10 cellular contexts compared by ENCODE assay signal in the genomic region with DNA sequence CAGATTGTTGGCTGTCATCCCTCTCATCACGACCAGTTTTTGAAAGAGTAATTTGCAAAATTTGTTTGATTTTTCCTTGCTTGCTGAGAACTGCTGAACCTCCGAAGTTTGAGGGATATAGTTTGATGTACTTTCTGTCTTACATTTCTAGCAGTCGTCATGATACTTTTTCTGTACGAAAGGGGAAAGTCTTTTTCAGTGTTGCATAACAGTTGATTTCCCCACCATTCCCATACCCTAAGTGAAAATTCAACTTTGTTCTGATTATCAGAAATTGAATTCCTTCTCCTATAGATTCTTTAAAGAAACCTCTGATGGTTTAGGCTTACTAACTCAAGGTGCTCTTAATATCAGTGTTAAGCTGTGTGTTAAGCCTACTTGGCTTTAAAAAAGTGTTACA. TPM values are rescaled to one million over a fixed set of nuclear protein-coding genes. Genes with fewer than 3 reads are reported as not detected.
DNase-seq lines count a peak whose midpoint lies in the region; ATAC-seq, FAIRE-seq and TF ChIP-seq lines count a peak whose summit lies in the region.
"Had no signal": no experiment of that assay in that cellular context is flagged by ENCODE, and none has a peak within 500 bp of the region (broad histone marks: within the 10 kb centered on the region; RNA-seq: fewer than 3 reads in every experiment).

No MANE protein-coding gene starts in this region.

- peak overlapping the region; percentile 82 for H3K4me2 ChIP-seq in A549

- H3K9me3 ChIP-seq in A549 (no peaks in the 10 kb centered on the region), breast epithelium (no peaks in the 10 kb centered on the region), mucosa of stomach (ENCODE audit: control insufficient read depth, low read length) (no peaks in the 10 kb centered on the region)

- POLR2A ChIA-PET in A549 (lab: Yijun Ruan, JAX): interaction anchor here (4.2 kb wide), 1 partner anchor 63 kb away, joined by 50 read pairs; no protein-coding TSS in a partner anchor

- H3K27ac ChIP-seq in A549: peak overlapping the region; percentile 97 to 98
- H3K27ac ChIP-seq in breast epithelium: no peak overlapping the region

- H3K4me3 ChIP-seq in A549: peak overlapping the region; percentile 91
- H3K4me3 ChIP-seq in HFF-Myc (replicated peaks; ENCODE audit: low read depth, low read length): peak overlapping the region; percentile 70
- peak overlapping the region; percentile 79 to 92 (median 90) for H3K4me3 ChIP-seq in breast epithelium
- H3K4me3 ChIP-seq in mucosa of stomach (ENCODE audit: low read length): peak overlapping the region; percentile 70

- WGBS in A549 (ENCODE audit: missing lambda C conversion rate): 3% methylated on average over 4 of the region's 4 CpGs

- H3K4me1 ChIP-seq in A549 (peaks cover 55% of the 10 kb centered on the region), breast epithelium (no peaks in the 10 kb centered on the region), mucosa of stomach (ENCODE audit: control insufficient read depth, insufficient read depth, low read length) (peaks cover 19% of the 10 kb centered on the region)

- TF ChIP-seq CTCF in A549 (IDR thresholded peaks at IDR 0.05) (no peak), HFF-Myc (IDR thresholded peaks at IDR 0.05; ENCODE audit: low read depth, low read length, missing control alignments) (no peak), breast epithelium (IDR thresholded peaks at IDR 0.05) (no peak)

- no peak for TF ChIP-seq EP300 in A549 (IDR thresholded peaks at IDR 0.05)

- CTCF ChIA-PET in A549 (lab: Yijun Ruan, JAX): interaction anchor here (0.9 to 6.2 kb wide), 5 partner anchors 9 to 186 kb away, joined by 3 to 80 read pairs (median 6); no protein-coding TSS in a partner anchor

- H3K36me3 ChIP-seq in breast epithelium (no peaks in the 10 kb centered on the region), mucosa of stomach (ENCODE audit: control insufficient read depth, insufficient read depth, low read length) (no peaks in the 10 kb centered on the region)

- H3K27me3 ChIP-seq in breast epithelium (no peaks in the 10 kb centered on the region), mucosa of stomach (ENCODE audit: control insufficient read depth, insufficient read depth, low read length) (no peaks in the 10 kb centered on the region)

- no peak for TF ChIP-seq RAD21 in A549 (conservative IDR thresholded peaks at IDR 0.05 in 1 of 2, IDR thresholded peaks at IDR 0.05 in 1 of 2)

- ATAC-seq in A549: no peak
- ATAC-seq in HG02852 (IDR thresholded peaks at IDR 0.05; ENCODE audit: unreplicated experiment): no peak

- intact Hi-C loops in breast epithelium (cut with DNase I; ENCODE audit: low total_unique reads): loop anchor here (5.0 kb wide), 1 partner anchor 719 kb away; no protein-coding TSS in a partner anchor

- no peak overlapping the region for H3K9ac ChIP-seq in mucosa of stomach (ENCODE audit: low read length)

- DNase-seq in A549 (ENCODE audit: low read depth in 1 of 2, low spot score in 1 of 2): no peak
- DNase-seq in HFF-Myc (ENCODE audit: extremely low read depth, low read depth): no peak
- DNase-seq in breast epithelium (ENCODE audit: low spot score in 2 of 2): no peak
- DNase-seq in NCI-H1105 (lab: John Stamatoyannopoulos, UW): no peak
- no peak for DNase-seq in NCI-H748 (lab: John Stamatoyannopoulos, UW; ENCODE audit: unreplicated experiment)
- no peak for DNase-seq in activated gamma-delta T cell treated with Interleukin-2 at 50 U/mL for 16 hours
- DNase-seq: NCI-H446, posterior cingulate gyrus had no signal

- TF ChIP-seq POLR2A in A549 (IDR thresholded peaks at IDR 0.05; ENCODE audit: low read length) (no peak), breast epithelium (IDR thresholded peaks at IDR 0.05) (no peak)

- no peak for FAIRE-seq in A549 (lab: Jason Lieb, UNC)

TF ChIP-seq in A549, 52 proteins besides CTCF, POLR2A, EP300 and RAD21:
- peak; percentile 52 to 76; a peak in 3 of 4 replicates for TF ChIP-seq CEBPB (IDR thresholded peaks at IDR 0.05)
- TF ChIP-seq MAFK (IDR thresholded peaks at IDR 0.05; ENCODE audit: partially characterized antibody): peak; percentile 1
- no peak for TF ChIP-seq HOXB13 (CRISPR knock-in tag; IDR thresholded peaks at IDR 0.05; ENCODE audit: low read depth)
TF ChIP-seq in A549: peak in this region for 2.

RNA-seq across cellular contexts. Expression of gene PDE8A, which starts 1.6 kb away (rescaled TPM):
- polyA plus RNA-seq in A549 (2011; rRNA removed) (171 and 204 TPM in 2 replicates), A549 (2017; fragmentation: RNase III; extraction: RNeasy Plus Mini Kit Qiagen cat#74134 plus additional on column Dnase treatment) (44.4 to 45.3 TPM (median 45.0 TPM) in 3 replicates)
- 43.7 and 46.8 TPM in 2 replicates for polyA plus RNA-seq in A549 (2012; cell fraction: cytosol; rRNA removed)
- polyA plus RNA-seq in A549 (2012; cell fraction: nucleus; rRNA removed): 57.8 and 99.2 TPM in 2 replicates
- polyA minus RNA-seq in A549 (2011; rRNA and poly(A)+ RNA removed): 104 and 125 TPM in 2 replicates
- total RNA-seq in breast epithelium: 10 to 100 TPM; 45.1 to 60.5 (median 58.3) TPM

Comparison
In these comparisons a context has a peak if more than half of its experiments do, and no peak if none do; other contexts are left out.
1. H3K27ac ChIP-seq: peak in A549 (2 of 2); none in breast epithelium (0 of 2).
2. Peak in every context shown above with its lines, with median percentiles within 50 percentile points of each other: H3K4me3 ChIP-seq.